ENCODE assay signal across 13 cellular contexts in genomic region chr6:135440087-135440792, GRCh38. TPM values are rescaled to one million over a fixed set of nuclear protein-coding genes. Genes with fewer than 3 reads are reported as not detected.
DNase-seq lines count a peak whose midpoint lies in the region; ATAC-seq and TF ChIP-seq lines count a peak whose summit lies in the region.
"Had no signal": no experiment of that assay in that cellular context is flagged by ENCODE, and none has a peak within 500 bp of the region (broad histone marks: within the 10 kb centered on the region; RNA-seq: fewer than 3 reads in every experiment).

No MANE protein-coding gene starts in this region.

- H3K36me3 ChIP-seq in KMS-11 (ENCODE audit: insufficient read depth) (no peaks in the 10 kb centered on the region; the same call in 1 of the 2 replicates), hepatocyte (replicated peaks; ENCODE audit: insufficient read depth, low read depth) (no peaks in the 10 kb centered on the region)

- H3K9me3 ChIP-seq in hepatocyte (ENCODE audit: low read depth) = no peaks in the 10 kb centered on the region

- H3K9me3 Mint-ChIP-seq in nephron progenitor cell = no peaks in the 10 kb centered on the region

- H3K4me2 ChIP-seq in KMS-11 (peak overlapping the region; percentile 83), hepatocyte (no peak overlapping the region)

- H3K27me3 ChIP-seq in KMS-11 (ENCODE audit: insufficient read depth, low read depth) = no peaks in the 10 kb centered on the region
- H3K27me3 ChIP-seq in hepatocyte = no peaks in the 10 kb centered on the region

- no peak for TF ChIP-seq POLR2A in GM18505 (IDR thresholded peaks at IDR 0.05; ENCODE audit: borderline replicate concordance, extremely low read depth, insufficient read depth, insufficient read length)

- H3K4me1 Mint-ChIP-seq in nephron progenitor cell = no peaks in the 10 kb centered on the region

- H3K4me1 ChIP-seq in KMS-11 (ENCODE audit: low read depth, poor library complexity, severe bottlenecking) = peaks cover 32% of the 10 kb centered on the region
- no peaks in the 10 kb centered on the region for H3K4me1 ChIP-seq in hepatocyte (ENCODE audit: insufficient read depth)

- no peak overlapping the region for H3K4me3 Mint-ChIP-seq in nephron progenitor cell

- H3K4me3 ChIP-seq in KMS-11 (IDR thresholded peaks at IDR 0.05; ENCODE audit: insufficient read depth, low read depth, low read length) (no peak overlapping the region), hepatocyte (no peak overlapping the region)
- H3K4me3 ChIP-seq: skin epidermis had no signal

- WGBS in hepatocyte (ENCODE audit: low lambda C conversion rate, missing lambda C conversion rate) = 87% methylated on average over 8 of the region's 8 CpGs

- H3K27ac ChIP-seq in KMS-11 = peak overlapping the region; percentile 35; the same call in 1 of the 2 replicates
- no peak overlapping the region for H3K27ac ChIP-seq in hepatocyte
- H3K27ac ChIP-seq: skin epidermis had no signal

- H4K20me1 ChIP-seq in KMS-11 (ENCODE audit: insufficient read depth) = no peaks in the 10 kb centered on the region
- H4K20me1 ChIP-seq in hepatocyte (ENCODE audit: insufficient read depth, poor library complexity, severe bottlenecking) = no peaks in the 10 kb centered on the region

- H3K36me3 Mint-ChIP-seq in nephron progenitor cell (ENCODE audit: low read depth) = peaks cover 20% of the 10 kb centered on the region

- ATAC-seq in GM18505 (IDR thresholded peaks at IDR 0.05; ENCODE audit: unreplicated experiment) (peak; percentile 51), GM21723 (IDR thresholded peaks at IDR 0.05; ENCODE audit: unreplicated experiment) (peak; percentile 75)
- ATAC-seq: Right ventricle myocardium inferior had no signal

- H3K9ac ChIP-seq in KMS-11 = peak overlapping the region; percentile 34; the same call in 1 of the 2 replicates

- H2AFZ ChIP-seq in KMS-11 (ENCODE audit: low read depth) (peak overlapping the region; percentile 41; the same call in 1 of the 2 replicates), hepatocyte (no peak overlapping the region)

- TF ChIP-seq CTCF in KMS-11 (conservative IDR thresholded peaks at IDR 0.05; ENCODE audit: low read depth, low read length) (no peak), nephron progenitor cell (IDR thresholded peaks at IDR 0.05) (no peak), hepatocyte (IDR thresholded peaks at IDR 0.05; ENCODE audit: poor library complexity) (no peak)

- no peaks in the 10 kb centered on the region for H3K79me2 ChIP-seq in KMS-11 (ENCODE audit: insufficient read depth, low read depth)
- H3K79me2 ChIP-seq in hepatocyte = no peaks in the 10 kb centered on the region

- H3K9me2 ChIP-seq in hepatocyte (replicated peaks; ENCODE audit: insufficient read depth) = no peaks in the 10 kb centered on the region

- H3K27me3 Mint-ChIP-seq in nephron progenitor cell (ENCODE audit: low read depth, poor library complexity) = no peaks in the 10 kb centered on the region

- DNase-seq in fibroblast of peridontal ligament (ENCODE audit: extremely low read depth) = peak; percentile 54
- DNase-seq in nephron progenitor cell = no peak
- DNase-seq in hepatocyte (ENCODE audit: low spot score) = no peak
- no peak for DNase-seq in stimulated activated naive CD4-positive, alpha-beta T cell treated with Interleukin-2 at 50 U/mL for 16 hours (lab: John Stamatoyannopoulos, UW)
- DNase-seq in NCI-H748 treated with DMSO at 0.1 percent for 48 hours (lab: John Stamatoyannopoulos, UW) = no peak
- DNase-seq: caudate nucleus, DMS153, NCI-H2029 had no signal

- H3K27ac Mint-ChIP-seq in nephron progenitor cell = no peak overlapping the region

RNA-seq across cellular contexts. Expression of gene AHI1, which starts 57.3 kb away (rescaled TPM):
- 14.8 and 15.1 TPM in 2 replicates for total RNA-seq in hepatocyte
- 21.5 and 29.1 TPM in 2 replicates for polyA plus RNA-seq in hepatocyte
